In the genomic region with DNA sequence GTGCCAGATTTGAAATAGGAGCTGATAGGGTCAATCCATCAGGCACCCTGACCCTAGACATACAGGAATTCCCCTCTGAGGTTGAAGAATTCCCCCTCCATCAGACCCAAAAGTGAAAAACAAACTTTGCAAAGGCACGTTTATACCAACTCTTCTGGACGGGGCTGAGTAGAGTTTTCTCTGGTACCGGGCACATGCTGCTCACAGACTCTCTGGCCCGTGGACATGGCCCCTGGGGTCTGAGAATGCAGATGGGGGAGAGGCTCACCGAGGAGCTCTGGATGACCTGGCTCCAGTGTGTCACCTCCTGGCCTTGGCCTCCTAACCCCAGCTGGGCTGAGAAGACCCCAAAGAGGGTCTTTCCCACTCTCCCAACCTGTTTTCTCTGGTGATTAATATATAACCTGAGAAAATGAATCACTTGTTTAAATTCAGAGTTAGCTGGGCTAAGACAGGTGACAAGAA, we compare ENCODE assay signal across 1 cellular context.
A peak's percentile ranks its signal among the peaks of the same experiment; 100 is the strongest.
TF ChIP-seq lines count a peak whose summit lies in the region.

No MANE protein-coding gene starts in this region.

TF ChIP-seq in GM12878, 131 proteins besides CTCF, POLR2A, EP300 and RAD21 (continued from another document and continues in another):
- TF ChIP-seq, protein P1, sequence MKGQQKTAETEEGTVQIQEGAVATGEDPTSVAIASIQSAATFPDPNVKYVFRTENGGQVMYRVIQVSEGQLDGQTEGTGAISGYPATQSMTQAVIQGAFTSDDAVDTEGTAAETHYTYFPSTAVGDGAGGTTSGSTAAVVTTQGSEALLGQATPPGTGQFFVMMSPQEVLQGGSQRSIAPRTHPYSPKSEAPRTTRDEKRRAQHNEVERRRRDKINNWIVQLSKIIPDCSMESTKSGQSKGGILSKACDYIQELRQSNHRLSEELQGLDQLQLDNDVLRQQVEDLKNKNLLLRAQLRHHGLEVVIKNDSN (IDR thresholded peaks at IDR 0.05; ENCODE audit: borderline replicate concordance, extremely low read length, insufficient read depth, low read depth, low read length): no peak
- TF ChIP-seq, protein P2, sequence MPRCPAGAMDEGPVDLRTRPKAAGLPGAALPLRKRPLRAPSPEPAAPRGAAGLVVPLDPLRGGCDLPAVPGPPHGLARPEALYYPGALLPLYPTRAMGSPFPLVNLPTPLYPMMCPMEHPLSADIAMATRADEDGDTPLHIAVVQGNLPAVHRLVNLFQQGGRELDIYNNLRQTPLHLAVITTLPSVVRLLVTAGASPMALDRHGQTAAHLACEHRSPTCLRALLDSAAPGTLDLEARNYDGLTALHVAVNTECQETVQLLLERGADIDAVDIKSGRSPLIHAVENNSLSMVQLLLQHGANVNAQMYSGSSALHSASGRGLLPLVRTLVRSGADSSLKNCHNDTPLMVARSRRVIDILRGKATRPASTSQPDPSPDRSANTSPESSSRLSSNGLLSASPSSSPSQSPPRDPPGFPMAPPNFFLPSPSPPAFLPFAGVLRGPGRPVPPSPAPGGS (IDR thresholded peaks at IDR 0.05; ENCODE audit: borderline replicate concordance, insufficient read depth, low read depth, low read length, poor library complexity, severe bottlenecking): peak; percentile 31
- TF ChIP-seq ZNF207 (IDR thresholded peaks at IDR 0.05; ENCODE audit: borderline replicate concordance) (no peak), EED (IDR thresholded peaks at IDR 0.05; ENCODE audit: low read depth) (no peak; the same call in 1 of the 2 replicates), NR2C2 (IDR thresholded peaks at IDR 0.05; ENCODE audit: borderline replicate concordance, control insufficient read depth, insufficient read length, low read depth) (no peak), GABPA (IDR thresholded peaks at IDR 0.05; ENCODE audit: low read depth) (no peak), ZNF622 (IDR thresholded peaks at IDR 0.05) (no peak), RBBP5 (conservative IDR thresholded peaks at IDR 0.05) (no peak), NBN (IDR thresholded peaks at IDR 0.05) (no peak), SIN3A (IDR thresholded peaks at IDR 0.05; ENCODE audit: low read depth, low read length) (no peak), NR2C1 (IDR thresholded peaks at IDR 0.05) (peak; percentile 29), NFXL1 (IDR thresholded peaks at IDR 0.05; ENCODE audit: borderline replicate concordance) (no peak), BMI1 (IDR thresholded peaks at IDR 0.05; ENCODE audit: borderline replicate concordance) (no peak), SMAD1 (IDR thresholded peaks at IDR 0.05; ENCODE audit: low read depth, partially characterized antibody) (no peak), SMAD5 (IDR thresholded peaks at IDR 0.05; ENCODE audit: low read depth) (no peak), TARDBP (IDR thresholded peaks at IDR 0.05; ENCODE audit: borderline replicate concordance) (no peak), MTA3 (IDR thresholded peaks at IDR 0.05; ENCODE audit: borderline replicate concordance, low read length) (no peak), ASH2L (IDR thresholded peaks at IDR 0.05; ENCODE audit: borderline replicate concordance, low read depth) (no peak), NRF1 (conservative IDR thresholded peaks at IDR 0.05; ENCODE audit: low read depth, low read length) (no peak), SPI1 (IDR thresholded peaks at IDR 0.05; ENCODE audit: borderline replicate concordance, insufficient read depth, low read depth, low read length) (no peak)
- TF ChIP-seq, protein P3, sequence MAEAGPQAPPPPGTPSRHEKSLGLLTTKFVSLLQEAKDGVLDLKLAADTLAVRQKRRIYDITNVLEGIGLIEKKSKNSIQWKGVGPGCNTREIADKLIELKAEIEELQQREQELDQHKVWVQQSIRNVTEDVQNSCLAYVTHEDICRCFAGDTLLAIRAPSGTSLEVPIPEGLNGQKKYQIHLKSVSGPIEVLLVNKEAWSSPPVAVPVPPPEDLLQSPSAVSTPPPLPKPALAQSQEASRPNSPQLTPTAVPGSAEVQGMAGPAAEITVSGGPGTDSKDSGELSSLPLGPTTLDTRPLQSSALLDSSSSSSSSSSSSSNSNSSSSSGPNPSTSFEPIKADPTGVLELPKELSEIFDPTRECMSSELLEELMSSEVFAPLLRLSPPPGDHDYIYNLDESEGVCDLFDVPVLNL (IDR thresholded peaks at IDR 0.05; ENCODE audit: low read depth, low read length): no peak
- TF ChIP-seq, protein P4, sequence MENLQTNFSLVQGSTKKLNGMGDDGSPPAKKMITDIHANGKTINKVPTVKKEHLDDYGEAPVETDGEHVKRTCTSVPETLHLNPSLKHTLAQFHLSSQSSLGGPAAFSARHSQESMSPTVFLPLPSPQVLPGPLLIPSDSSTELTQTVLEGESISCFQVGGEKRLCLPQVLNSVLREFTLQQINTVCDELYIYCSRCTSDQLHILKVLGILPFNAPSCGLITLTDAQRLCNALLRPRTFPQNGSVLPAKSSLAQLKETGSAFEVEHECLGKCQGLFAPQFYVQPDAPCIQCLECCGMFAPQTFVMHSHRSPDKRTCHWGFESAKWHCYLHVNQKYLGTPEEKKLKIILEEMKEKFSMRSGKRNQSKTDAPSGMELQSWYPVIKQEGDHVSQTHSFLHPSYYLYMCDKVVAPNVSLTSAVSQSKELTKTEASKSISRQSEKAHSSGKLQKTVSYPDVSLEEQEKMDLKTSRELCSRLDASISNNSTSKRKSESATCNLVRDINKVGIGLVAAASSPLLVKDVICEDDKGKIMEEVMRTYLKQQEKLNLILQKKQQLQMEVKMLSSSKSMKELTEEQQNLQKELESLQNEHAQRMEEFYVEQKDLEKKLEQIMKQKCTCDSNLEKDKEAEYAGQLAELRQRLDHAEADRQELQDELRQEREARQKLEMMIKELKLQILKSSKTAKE (IDR thresholded peaks at IDR 0.05; ENCODE audit: low read depth, poor library complexity, severe bottlenecking): peak; percentile 59
- TF ChIP-seq, protein P5, sequence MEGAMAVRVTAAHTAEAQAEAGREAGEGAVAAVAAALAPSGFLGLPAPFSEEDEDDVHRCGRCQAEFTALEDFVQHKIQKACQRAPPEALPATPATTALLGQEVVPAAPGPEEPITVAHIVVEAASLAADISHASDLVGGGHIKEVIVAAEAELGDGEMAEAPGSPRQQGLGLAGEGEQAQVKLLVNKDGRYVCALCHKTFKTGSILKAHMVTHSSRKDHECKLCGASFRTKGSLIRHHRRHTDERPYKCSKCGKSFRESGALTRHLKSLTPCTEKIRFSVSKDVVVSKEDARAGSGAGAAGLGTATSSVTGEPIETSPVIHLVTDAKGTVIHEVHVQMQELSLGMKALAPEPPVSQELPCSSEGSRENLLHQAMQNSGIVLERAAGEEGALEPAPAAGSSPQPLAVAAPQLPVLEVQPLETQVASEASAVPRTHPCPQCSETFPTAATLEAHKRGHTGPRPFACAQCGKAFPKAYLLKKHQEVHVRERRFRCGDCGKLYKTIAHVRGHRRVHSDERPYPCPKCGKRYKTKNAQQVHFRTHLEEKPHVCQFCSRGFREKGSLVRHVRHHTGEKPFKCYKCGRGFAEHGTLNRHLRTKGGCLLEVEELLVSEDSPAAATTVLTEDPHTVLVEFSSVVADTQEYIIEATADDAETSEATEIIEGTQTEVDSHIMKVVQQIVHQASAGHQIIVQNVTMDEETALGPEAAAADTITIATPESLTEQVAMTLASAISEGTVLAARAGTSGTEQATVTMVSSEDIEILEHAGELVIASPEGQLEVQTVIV (IDR thresholded peaks at IDR 0.05; ENCODE audit: borderline replicate concordance, partially characterized antibody): no peak
- TF ChIP-seq, protein P6, sequence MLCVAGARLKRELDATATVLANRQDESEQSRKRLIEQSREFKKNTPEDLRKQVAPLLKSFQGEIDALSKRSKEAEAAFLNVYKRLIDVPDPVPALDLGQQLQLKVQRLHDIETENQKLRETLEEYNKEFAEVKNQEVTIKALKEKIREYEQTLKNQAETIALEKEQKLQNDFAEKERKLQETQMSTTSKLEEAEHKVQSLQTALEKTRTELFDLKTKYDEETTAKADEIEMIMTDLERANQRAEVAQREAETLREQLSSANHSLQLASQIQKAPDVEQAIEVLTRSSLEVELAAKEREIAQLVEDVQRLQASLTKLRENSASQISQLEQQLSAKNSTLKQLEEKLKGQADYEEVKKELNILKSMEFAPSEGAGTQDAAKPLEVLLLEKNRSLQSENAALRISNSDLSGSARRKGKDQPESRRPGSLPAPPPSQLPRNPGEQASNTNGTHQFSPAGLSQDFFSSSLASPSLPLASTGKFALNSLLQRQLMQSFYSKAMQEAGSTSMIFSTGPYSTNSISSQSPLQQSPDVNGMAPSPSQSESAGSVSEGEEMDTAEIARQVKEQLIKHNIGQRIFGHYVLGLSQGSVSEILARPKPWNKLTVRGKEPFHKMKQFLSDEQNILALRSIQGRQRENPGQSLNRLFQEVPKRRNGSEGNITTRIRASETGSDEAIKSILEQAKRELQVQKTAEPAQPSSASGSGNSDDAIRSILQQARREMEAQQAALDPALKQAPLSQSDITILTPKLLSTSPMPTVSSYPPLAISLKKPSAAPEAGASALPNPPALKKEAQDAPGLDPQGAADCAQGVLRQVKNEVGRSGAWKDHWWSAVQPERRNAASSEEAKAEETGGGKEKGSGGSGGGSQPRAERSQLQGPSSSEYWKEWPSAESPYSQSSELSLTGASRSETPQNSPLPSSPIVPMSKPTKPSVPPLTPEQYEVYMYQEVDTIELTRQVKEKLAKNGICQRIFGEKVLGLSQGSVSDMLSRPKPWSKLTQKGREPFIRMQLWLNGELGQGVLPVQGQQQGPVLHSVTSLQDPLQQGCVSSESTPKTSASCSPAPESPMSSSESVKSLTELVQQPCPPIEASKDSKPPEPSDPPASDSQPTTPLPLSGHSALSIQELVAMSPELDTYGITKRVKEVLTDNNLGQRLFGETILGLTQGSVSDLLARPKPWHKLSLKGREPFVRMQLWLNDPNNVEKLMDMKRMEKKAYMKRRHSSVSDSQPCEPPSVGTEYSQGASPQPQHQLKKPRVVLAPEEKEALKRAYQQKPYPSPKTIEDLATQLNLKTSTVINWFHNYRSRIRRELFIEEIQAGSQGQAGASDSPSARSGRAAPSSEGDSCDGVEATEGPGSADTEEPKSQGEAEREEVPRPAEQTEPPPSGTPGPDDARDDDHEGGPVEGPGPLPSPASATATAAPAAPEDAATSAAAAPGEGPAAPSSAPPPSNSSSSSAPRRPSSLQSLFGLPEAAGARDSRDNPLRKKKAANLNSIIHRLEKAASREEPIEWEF (IDR thresholded peaks at IDR 0.05; ENCODE audit: insufficient replicate concordance, low read depth, low read length): no peak
- TF ChIP-seq, protein P7, sequence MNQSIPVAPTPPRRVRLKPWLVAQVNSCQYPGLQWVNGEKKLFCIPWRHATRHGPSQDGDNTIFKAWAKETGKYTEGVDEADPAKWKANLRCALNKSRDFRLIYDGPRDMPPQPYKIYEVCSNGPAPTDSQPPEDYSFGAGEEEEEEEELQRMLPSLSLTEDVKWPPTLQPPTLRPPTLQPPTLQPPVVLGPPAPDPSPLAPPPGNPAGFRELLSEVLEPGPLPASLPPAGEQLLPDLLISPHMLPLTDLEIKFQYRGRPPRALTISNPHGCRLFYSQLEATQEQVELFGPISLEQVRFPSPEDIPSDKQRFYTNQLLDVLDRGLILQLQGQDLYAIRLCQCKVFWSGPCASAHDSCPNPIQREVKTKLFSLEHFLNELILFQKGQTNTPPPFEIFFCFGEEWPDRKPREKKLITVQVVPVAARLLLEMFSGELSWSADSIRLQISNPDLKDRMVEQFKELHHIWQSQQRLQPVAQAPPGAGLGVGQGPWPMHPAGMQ (IDR thresholded peaks at IDR 0.05; ENCODE audit: borderline replicate concordance): no peak
- TF ChIP-seq, protein P8, sequence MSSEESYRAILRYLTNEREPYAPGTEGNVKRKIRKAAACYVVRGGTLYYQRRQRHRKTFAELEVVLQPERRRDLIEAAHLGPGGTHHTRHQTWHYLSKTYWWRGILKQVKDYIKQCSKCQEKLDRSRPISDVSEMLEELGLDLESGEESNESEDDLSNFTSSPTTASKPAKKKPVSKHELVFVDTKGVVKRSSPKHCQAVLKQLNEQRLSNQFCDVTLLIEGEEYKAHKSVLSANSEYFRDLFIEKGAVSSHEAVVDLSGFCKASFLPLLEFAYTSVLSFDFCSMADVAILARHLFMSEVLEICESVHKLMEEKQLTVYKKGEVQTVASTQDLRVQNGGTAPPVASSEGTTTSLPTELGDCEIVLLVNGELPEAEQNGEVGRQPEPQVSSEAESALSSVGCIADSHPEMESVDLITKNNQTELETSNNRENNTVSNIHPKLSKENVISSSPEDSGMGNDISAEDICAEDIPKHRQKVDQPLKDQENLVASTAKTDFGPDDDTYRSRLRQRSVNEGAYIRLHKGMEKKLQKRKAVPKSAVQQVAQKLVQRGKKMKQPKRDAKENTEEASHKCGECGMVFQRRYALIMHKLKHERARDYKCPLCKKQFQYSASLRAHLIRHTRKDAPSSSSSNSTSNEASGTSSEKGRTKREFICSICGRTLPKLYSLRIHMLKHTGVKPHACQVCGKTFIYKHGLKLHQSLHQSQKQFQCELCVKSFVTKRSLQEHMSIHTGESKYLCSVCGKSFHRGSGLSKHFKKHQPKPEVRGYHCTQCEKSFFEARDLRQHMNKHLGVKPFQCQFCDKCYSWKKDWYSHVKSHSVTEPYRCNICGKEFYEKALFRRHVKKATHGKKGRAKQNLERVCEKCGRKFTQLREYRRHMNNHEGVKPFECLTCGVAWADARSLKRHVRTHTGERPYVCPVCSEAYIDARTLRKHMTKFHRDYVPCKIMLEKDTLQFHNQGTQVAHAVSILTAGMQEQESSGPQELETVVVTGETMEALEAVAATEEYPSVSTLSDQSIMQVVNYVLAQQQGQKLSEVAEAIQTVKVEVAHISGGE (CRISPR knock-in tag; IDR thresholded peaks at IDR 0.05): no peak
- TF ChIP-seq, protein P9, sequence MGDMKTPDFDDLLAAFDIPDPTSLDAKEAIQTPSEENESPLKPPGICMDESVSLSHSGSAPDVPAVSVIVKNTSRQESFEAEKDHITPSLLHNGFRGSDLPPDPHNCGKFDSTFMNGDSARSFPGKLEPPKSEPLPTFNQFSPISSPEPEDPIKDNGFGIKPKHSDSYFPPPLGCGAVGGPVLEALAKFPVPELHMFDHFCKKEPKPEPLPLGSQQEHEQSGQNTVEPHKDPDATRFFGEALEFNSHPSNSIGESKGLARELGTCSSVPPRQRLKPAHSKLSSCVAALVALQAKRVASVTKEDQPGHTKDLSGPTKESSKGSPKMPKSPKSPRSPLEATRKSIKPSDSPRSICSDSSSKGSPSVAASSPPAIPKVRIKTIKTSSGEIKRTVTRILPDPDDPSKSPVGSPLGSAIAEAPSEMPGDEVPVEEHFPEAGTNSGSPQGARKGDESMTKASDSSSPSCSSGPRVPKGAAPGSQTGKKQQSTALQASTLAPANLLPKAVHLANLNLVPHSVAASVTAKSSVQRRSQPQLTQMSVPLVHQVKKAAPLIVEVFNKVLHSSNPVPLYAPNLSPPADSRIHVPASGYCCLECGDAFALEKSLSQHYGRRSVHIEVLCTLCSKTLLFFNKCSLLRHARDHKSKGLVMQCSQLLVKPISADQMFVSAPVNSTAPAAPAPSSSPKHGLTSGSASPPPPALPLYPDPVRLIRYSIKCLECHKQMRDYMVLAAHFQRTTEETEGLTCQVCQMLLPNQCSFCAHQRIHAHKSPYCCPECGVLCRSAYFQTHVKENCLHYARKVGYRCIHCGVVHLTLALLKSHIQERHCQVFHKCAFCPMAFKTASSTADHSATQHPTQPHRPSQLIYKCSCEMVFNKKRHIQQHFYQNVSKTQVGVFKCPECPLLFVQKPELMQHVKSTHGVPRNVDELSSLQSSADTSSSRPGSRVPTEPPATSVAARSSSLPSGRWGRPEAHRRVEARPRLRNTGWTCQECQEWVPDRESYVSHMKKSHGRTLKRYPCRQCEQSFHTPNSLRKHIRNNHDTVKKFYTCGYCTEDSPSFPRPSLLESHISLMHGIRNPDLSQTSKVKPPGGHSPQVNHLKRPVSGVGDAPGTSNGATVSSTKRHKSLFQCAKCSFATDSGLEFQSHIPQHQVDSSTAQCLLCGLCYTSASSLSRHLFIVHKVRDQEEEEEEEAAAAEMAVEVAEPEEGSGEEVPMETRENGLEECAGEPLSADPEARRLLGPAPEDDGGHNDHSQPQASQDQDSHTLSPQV (IDR thresholded peaks at IDR 0.05): no peak
